Comparison of ENCODE assay signal across 1 cellular context in the genomic region with DNA sequence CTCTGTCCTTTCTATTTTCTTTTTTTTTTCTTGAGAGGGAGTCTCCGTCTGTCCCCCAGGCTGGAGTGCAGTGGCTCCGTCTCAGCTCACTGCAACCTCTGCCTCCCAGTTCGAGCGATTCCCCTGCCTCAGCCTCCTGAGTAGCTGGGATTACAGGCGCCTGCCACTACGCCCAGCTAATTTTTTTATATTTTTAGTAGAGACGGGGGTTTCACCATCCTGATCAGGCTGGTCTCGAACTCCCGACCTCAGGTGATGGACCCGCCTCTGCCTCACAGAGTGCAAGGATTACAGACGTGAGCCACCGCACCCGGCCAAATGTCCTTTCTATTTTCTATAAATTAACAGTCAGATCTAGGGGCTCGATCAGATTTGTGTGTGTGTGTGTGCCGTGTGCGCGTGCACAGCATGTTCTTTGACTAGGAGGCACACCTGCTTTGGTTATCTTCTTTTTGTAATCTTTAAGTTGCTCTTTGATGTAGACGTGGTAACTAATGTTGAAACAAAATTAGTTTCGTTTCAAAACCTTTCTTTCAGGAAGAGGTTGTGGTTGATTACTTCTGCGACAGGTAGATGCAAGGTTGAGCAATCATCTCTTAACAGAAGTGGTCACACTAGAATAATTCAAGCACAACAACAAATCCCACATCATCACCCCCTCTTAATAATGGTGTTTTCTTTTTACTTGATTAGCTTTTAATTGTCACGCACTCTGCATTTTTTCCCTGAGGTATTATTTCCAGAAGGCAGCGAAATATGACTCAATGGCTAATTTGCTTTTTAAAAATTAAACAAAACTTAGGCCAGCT.
TF ChIP-seq lines count a peak whose summit lies in the region.

No MANE protein-coding gene starts in this region.

TF ChIP-seq in IMR-90, 13 proteins besides CTCF, POLR2A, EP300 and RAD21:
- TF ChIP-seq MAZ (IDR thresholded peaks at IDR 0.05; ENCODE audit: borderline replicate concordance, low read depth, low read length) (no peak), CEBPB (IDR thresholded peaks at IDR 0.05; ENCODE audit: low read depth, low read length) (peak; percentile 40; the same call in 1 of the 2 replicates)
